Comparison of ENCODE assay signal across 28 cellular contexts in genomic region chrX:134746379-134746723, GRCh38.
"Had no signal": no experiment of that assay in that cellular context is flagged by ENCODE, and none has a peak within 500 bp of the region (broad histone marks: within the 10 kb centered on the region; RNA-seq: fewer than 3 reads in every experiment).

No MANE protein-coding gene starts in this region.

- H3K4me3 ChIP-seq: adrenal gland, coronary artery, esophagus muscularis mucosa, left lung, lung, suprapubic skin, tibial artery had no signal

- H3K9me3 ChIP-seq: adrenal gland, esophagus muscularis mucosa, left lung, suprapubic skin, tibial artery had no signal

- H3K36me3 ChIP-seq: adrenal gland, brain microvascular endothelial cell, esophagus muscularis mucosa, left lung, suprapubic skin, tibial artery, WERI-Rb-1 had no signal

- H3K27ac ChIP-seq: adrenal gland, brain microvascular endothelial cell, coronary artery, esophagus muscularis mucosa, left lung, suprapubic skin, tibial artery, WERI-Rb-1 had no signal

- H3K27me3 ChIP-seq: brain microvascular endothelial cell, esophagus muscularis mucosa, left lung, suprapubic skin, tibial artery had no signal

- H3K4me1 ChIP-seq: adrenal gland, esophagus muscularis mucosa, left lung, suprapubic skin, tibial artery had no signal

- ATAC-seq: activated CD4-positive, CD25-positive, alpha-beta regulatory T cell treated with anti-CD3 and anti-CD28 coated beads, Interleukin-2, amount 50 U/mL, for 24 hours; left lung; natural killer cell; right cardiac atrium had no signal

- FAIRE-seq: islet of Langerhans, TTC549 had no signal

- DNase-seq: activated CD4-positive, alpha-beta T cell treated with anti-CD3 and anti-CD28 coated beads for 48 hours; activated CD4-positive, alpha-beta T cell treated with anti-CD3 and anti-CD28 coated beads, Interleukin-2, amount 50 U/mL, for 48 hours; activated CD8-positive, alpha-beta memory T cell treated with anti-CD3 and anti-CD28 coated beads for 24 hours; activated effector memory CD4-positive, alpha-beta T cell treated with Interleukin-2 at 50 U/mL for 16 hours; activated naive CD4-positive, alpha-beta T cell treated with Interleukin-2 at 50 U/mL for 16 hours; activated naive CD8-positive, alpha-beta T cell treated with anti-CD3 and anti-CD28 coated beads for 36 hours; aorta; brain microvascular endothelial cell; foreskin melanocyte; left lung; mesendoderm; natural killer cell; posterior cingulate gyrus; stimulated activated CD4-positive, alpha-beta T cell treated with anti-CD3 and anti-CD28 coated beads, Interleukin-15, amount 100 ng/mL, for 24 hours; stimulated activated CD4-positive, alpha-beta T cell treated with anti-CD3 and anti-CD28 coated beads, Interleukin-2, amount 100 ng/mL, for 24 hours; stimulated activated naive B cell treated with anti-CD40 and anti-IgM and Interleukin-4, amounts not matched to agents 10 μg/mL and 1 μg/mL and 100 μg/mL, for 72 hours; T-helper 9 cell; tibial artery; WERI-Rb-1 had no signal
